8 cellular contexts compared by ENCODE assay signal in the genomic region with DNA sequence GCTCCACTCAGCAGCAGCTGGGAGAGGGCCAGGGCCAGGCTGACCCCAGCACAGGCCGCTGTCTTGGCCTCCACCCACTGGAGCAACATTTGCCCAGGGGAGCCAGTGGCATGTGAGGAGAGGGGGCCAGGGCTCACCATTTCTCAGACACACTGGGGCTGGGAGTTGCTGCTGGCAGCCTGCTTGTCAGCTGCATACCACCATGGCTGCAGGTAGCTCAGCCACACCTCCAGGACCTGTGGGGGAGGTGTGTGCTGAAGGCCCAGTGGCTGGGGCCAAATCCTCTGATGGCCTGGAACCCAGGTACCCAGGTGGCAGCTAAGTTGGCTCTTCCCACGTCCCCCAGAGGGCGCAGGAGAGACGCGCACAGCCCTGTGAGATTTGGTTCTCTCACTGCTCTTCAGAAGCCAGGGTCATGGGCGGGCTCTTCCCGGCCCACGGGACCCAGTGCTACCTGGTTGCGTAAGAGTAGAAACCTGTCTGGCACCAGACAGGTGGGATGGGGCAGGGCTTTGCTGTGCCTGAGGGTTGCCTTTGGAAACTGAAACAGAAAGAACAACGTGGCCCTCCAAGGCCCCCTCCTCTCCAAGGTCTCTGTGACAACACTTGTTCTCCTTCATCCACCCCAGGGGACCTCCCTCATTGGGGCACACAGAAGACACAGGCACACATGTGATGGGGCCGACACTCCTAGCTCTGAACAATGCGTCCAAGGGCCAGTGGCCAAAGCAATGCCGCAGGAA.
DNase-seq lines count a peak whose midpoint lies in the region; ATAC-seq and TF ChIP-seq lines count a peak whose summit lies in the region.

No MANE protein-coding gene starts in this region.

- no peak overlapping the region for H3K27ac Mint-ChIP-seq in activated CD4-positive, alpha-beta T cell treated with anti-CD3 and anti-CD28 coated beads for 36 hours

- no peak overlapping the region for H3K23ac ChIP-seq in mesendoderm (ENCODE audit: low read length)

- DNase-seq in AG08395 (ENCODE audit: low spot score) (peak; percentile 62), GM20000 (ENCODE audit: low spot score) (peak; percentile 78), NCI-H345 (lab: John Stamatoyannopoulos, UW) (peak; percentile 69), dermis microvascular lymphatic vessel endothelial cell (ENCODE audit: low read depth in 2 of 2) (peak; percentile 51 to 75), mesendoderm (peak; percentile 95)
- peak; percentile 85 for DNase-seq in activated CD4-positive, alpha-beta T cell treated with anti-CD3 and anti-CD28 coated beads for 36 hours
- DNase-seq in stimulated activated CD8-positive, alpha-beta memory T cell treated with anti-CD3 and anti-CD28 coated beads, Interleukin-7, amount 100 ng/mL, for 1 hour (ENCODE audit: low read depth in 2 of 2) = peak; percentile 35 to 41

- peaks cover 7% of the 10 kb centered on the region for H3K4me1 Mint-ChIP-seq in activated CD4-positive, alpha-beta T cell treated with anti-CD3 and anti-CD28 coated beads for 36 hours

- H3K27me3 Mint-ChIP-seq in activated CD4-positive, alpha-beta T cell treated with anti-CD3 and anti-CD28 coated beads for 36 hours = no peaks in the 10 kb centered on the region

- no peak overlapping the region for H3K4me2 ChIP-seq in mesendoderm (ENCODE audit: low read length)

- H3K36me3 ChIP-seq in mesendoderm (ENCODE audit: control insufficient read depth, insufficient read depth, low read length) = no peaks in the 10 kb centered on the region

- no peak overlapping the region for H4K8ac ChIP-seq in mesendoderm (ENCODE audit: low read depth, low read length)

- ATAC-seq in activated CD4-positive, alpha-beta T cell treated with anti-CD3 and anti-CD28 coated beads for 36 hours = peak; percentile 93
- ATAC-seq in HG03571 (IDR thresholded peaks at IDR 0.05; ENCODE audit: unreplicated experiment) = no peak

- POLR2A ChIA-PET in activated CD4-positive, alpha-beta T cell treated with anti-CD3 and anti-CD28 coated beads for 36 hours (lab: Charles Lee) = no interaction called here

- TF ChIP-seq CTCF in GM20000 (IDR thresholded peaks at IDR 0.05; ENCODE audit: extremely low read depth, missing control alignments) = peak; percentile 79

- H3K36me3 Mint-ChIP-seq in activated CD4-positive, alpha-beta T cell treated with anti-CD3 and anti-CD28 coated beads for 36 hours (ENCODE audit: low read depth) = no peaks in the 10 kb centered on the region

- WGBS in mesendoderm (ENCODE audit: extremely low coverage, insufficient coverage, low lambda C conversion rate) = no CpG with 5 or more reads among the region's 13 CpGs

- peaks cover 1% of the 10 kb centered on the region for H3K4me1 ChIP-seq in mesendoderm (ENCODE audit: control insufficient read depth, low read depth, low read length)

- no peaks in the 10 kb centered on the region for H3K79me2 ChIP-seq in mesendoderm (ENCODE audit: control insufficient read depth, insufficient read depth, low read length)

- no peak overlapping the region for H3K9ac ChIP-seq in mesendoderm (ENCODE audit: low read length)

- no peak overlapping the region for H2BK120ac ChIP-seq in mesendoderm (ENCODE audit: low read depth, low read length)

- CTCF ChIA-PET in activated CD4-positive, alpha-beta T cell treated with anti-CD3 and anti-CD28 coated beads for 36 hours (lab: Charles Lee) = interaction anchor here (1.0 to 1.8 kb wide), 4 partner anchors 20 to 135 kb away, joined by 3 to 10 read pairs (median 3); no protein-coding TSS in a partner anchor

- no peaks in the 10 kb centered on the region for H3K79me1 ChIP-seq in mesendoderm (ENCODE audit: low read length)

- H2BK15ac ChIP-seq in mesendoderm (replicated peaks; ENCODE audit: low read depth) = no peak overlapping the region

- H3K18ac ChIP-seq in mesendoderm (ENCODE audit: low read length) = no peak overlapping the region

- no peak overlapping the region for H3K4me3 ChIP-seq in mesendoderm (ENCODE audit: low read length)

- intact Hi-C loops in activated CD4-positive, alpha-beta T cell treated with anti-CD3 and anti-CD28 coated beads for 36 hours (cut with DNase I, micrococcal nuclease) = loop anchor here (1.0 to 5.0 kb wide), 3 partner anchors 39 to 136 kb away; no protein-coding TSS in a partner anchor

- H2AK5ac ChIP-seq in mesendoderm (ENCODE audit: low read length) = no peak overlapping the region

- no peaks in the 10 kb centered on the region for H3K27me3 ChIP-seq in mesendoderm (ENCODE audit: insufficient read depth, low read length, poor library complexity)

- no peak overlapping the region for H4K5ac ChIP-seq in mesendoderm (ENCODE audit: low read length)

- no peaks in the 10 kb centered on the region for H3K9me3 Mint-ChIP-seq in activated CD4-positive, alpha-beta T cell treated with anti-CD3 and anti-CD28 coated beads for 36 hours (ENCODE audit: low read depth)

- H3K27ac ChIP-seq in mesendoderm (ENCODE audit: low read depth, low read length) = no peak overlapping the region

- peak overlapping the region; percentile 57 for H3K56ac ChIP-seq in mesendoderm (ENCODE audit: low read length)

- no peak overlapping the region for H3K4ac ChIP-seq in mesendoderm (ENCODE audit: low read depth, low read length)

- no peak overlapping the region for H3K4me3 Mint-ChIP-seq in activated CD4-positive, alpha-beta T cell treated with anti-CD3 and anti-CD28 coated beads for 36 hours

- H2BK5ac ChIP-seq in mesendoderm (ENCODE audit: low read length) = no peak overlapping the region

Comparison
In these comparisons a context has a peak if more than half of its experiments do, and no peak if none do; other contexts are left out.
1. DNase-seq: peak in every context shown above with its lines; median percentile 95 in mesendoderm; 85 in activated CD4-positive, alpha-beta T cell treated with anti-CD3 and anti-CD28 coated beads for 36 hours; 78 in GM20000; 69 in NCI-H345; 63 in dermis microvascular lymphatic vessel endothelial cell; 62 in AG08395; 38 in stimulated activated CD8-positive, alpha-beta memory T cell treated with anti-CD3 and anti-CD28 coated beads, Interleukin-7, amount 100 ng/mL, for 1 hour.